Comparison of ENCODE assay signal across 8 cellular contexts in the genomic region with DNA sequence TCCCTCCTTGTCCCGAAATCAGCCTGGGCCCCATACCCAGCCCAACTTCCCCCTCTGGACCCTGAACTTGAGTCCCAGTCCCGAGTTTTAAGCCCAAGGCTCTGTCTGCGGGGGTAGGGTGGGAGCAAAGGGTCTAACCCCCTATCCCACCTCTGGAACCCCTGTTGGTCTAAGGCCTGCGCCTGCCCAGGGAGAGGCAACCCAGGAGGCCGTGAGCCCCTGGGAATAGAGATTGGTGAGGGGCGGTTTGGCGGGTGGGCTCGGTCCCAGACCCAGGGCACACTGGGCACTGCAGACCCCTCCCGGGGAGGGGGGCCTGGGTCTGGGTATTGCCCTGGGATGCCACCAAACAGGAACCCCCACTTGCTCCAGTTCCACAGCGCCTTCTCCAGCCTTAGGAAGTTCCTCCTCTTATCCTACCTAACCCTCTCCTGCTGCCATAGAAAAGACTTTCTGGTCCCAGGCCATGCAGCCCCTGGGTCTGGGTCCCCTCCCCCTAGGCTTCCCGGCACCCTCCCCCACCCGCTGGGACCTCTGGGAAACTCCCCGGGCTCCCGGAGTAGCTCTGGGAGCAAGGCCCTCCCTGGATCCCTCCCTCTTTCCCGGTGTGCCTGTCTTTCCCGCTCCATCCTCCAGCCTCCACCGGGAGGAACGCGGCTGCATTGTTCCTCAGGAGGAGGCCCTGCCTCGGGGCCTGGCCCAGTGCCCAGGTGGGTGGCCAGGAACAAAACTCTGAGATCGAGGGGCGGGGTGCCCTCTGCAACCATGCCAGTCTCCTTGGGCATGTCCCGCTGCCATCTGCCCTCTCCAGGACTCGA. TPM values are rescaled to one million over a fixed set of nuclear protein-coding genes. Genes with fewer than 3 reads are reported as not detected.
DNase-seq lines count a peak whose midpoint lies in the region; ATAC-seq, FAIRE-seq and TF ChIP-seq lines count a peak whose summit lies in the region.

No MANE protein-coding gene starts in this region.

- 43% methylated on average over 19 of the region's 24 CpGs for WGBS in K562 (ENCODE audit: insufficient coverage, low coverage, missing lambda C conversion rate)

- TF ChIP-seq RAD21 in K562 (CRISPR knock-in tag; conservative IDR thresholded peaks at IDR 0.05 in 1 of 2, IDR thresholded peaks at IDR 0.05 in 1 of 2), result no peak

- TF ChIP-seq EP300 in K562 (IDR thresholded peaks at IDR 0.05; ENCODE audit: low read length), result no peak

- peak overlapping the region; percentile 91 to 98 for H3K9ac ChIP-seq in K562 (ENCODE audit: insufficient read depth in 1 of 2, low read depth in 2 of 2, low read length in 2 of 2)

- POLR2A ChIA-PET in Caco-2 (lab: Charles Lee) (interaction anchor here (0.5 to 0.7 kb wide), 3 partner anchors 19 to 393 kb away, joined by 3 to 7 read pairs (median 3); partner anchors contain the start of gene ZSWIM4), K562 (lab: Yijun Ruan, JAX) (no interaction called here)

- H4K20me1 ChIP-seq in K562 (replicated peaks; ENCODE audit: control insufficient read depth, insufficient read depth, low read length), result 0 out of 2 replicates have a peak, but pooled peaks cover 3% of the 10 kb centered on the region

- ATAC-seq in K562 (no peak), GM19467 (IDR thresholded peaks at IDR 0.05; ENCODE audit: unreplicated experiment) (no peak), GM21526 (IDR thresholded peaks at IDR 0.05; ENCODE audit: low FRiP score, unreplicated experiment) (no peak)
- no peak for ATAC-seq in stimulated activated naive CD8-positive, alpha-beta T cell treated with anti-CD3 and anti-CD28 coated beads, Interleukin-15, amount 100 ng/mL, for 72 hours

- no peaks in the 10 kb centered on the region for H3K9me3 Mint-ChIP-seq in Caco-2 (ENCODE audit: unreplicated experiment)
- no peaks in the 10 kb centered on the region for H3K9me3 Mint-ChIP-seq in stimulated activated naive CD8-positive, alpha-beta T cell treated with anti-CD3 and anti-CD28 coated beads, Interleukin-15, amount 100 ng/mL, for 72 hours

- H3K36me3 ChIP-seq in Caco-2 (ENCODE audit: control insufficient read depth, insufficient read depth, low read length), result no peaks in the 10 kb centered on the region
- no peaks in the 10 kb centered on the region; the same call in 2 of the 3 replicates for H3K36me3 ChIP-seq in K562 (ENCODE audit: control insufficient read depth, insufficient read depth, low read length)

- in situ Hi-C loops in K562 (cut with MboI), result loop anchor here (10.0 kb wide), 1 partner anchor 569 kb away; no protein-coding TSS in a partner anchor

- H3K27me3 Mint-ChIP-seq in Caco-2 (ENCODE audit: insufficient read depth, unreplicated experiment), result no peaks in the 10 kb centered on the region
- no peaks in the 10 kb centered on the region for H3K27me3 Mint-ChIP-seq in stimulated activated naive CD8-positive, alpha-beta T cell treated with anti-CD3 and anti-CD28 coated beads, Interleukin-15, amount 100 ng/mL, for 72 hours

- no peak for TF ChIP-seq POLR2A in K562 (conservative IDR thresholded peaks at IDR 0.05)

- peaks cover 47% of the 10 kb centered on the region for H3K79me2 ChIP-seq in K562 (ENCODE audit: control insufficient read depth, insufficient read depth, low read length)

- TSS peak; percentile 65 for BruUV-seq in Caco-2 (replicated peaks; lab: Mats Ljungman, UMichigan)
- no TSS peak for BruUV-seq in K562 (replicated peaks; lab: Mats Ljungman, UMichigan)

- H3K27ac ChIP-seq in K562 (ENCODE audit: extremely low read depth, low read depth, low read length), result peak overlapping the region; percentile 97

- no peak for FAIRE-seq in K562 (lab: Jason Lieb, UNC)

- peaks cover 49% of the 10 kb centered on the region for H3K4me1 ChIP-seq in Caco-2
- H3K4me1 ChIP-seq in K562 (replicated peaks in 1 of 2; ENCODE audit: control insufficient read depth in 2 of 2, insufficient read depth in 2 of 2, low read length in 2 of 2), result peaks cover 48 to 93% of the 10 kb centered on the region in 2 experiments

- H3K27me3 ChIP-seq in Caco-2 (replicated peaks; ENCODE audit: control insufficient read depth, insufficient read depth, low read length) (no peaks in the 10 kb centered on the region), K562 (ENCODE audit: control insufficient read depth in 2 of 2, insufficient read depth in 2 of 2, low read length in 2 of 2) (no peaks in the 10 kb centered on the region)

- H3K36me3 Mint-ChIP-seq in Caco-2 (ENCODE audit: insufficient read depth, unreplicated experiment), result peaks cover 50% of the 10 kb centered on the region

- peak overlapping the region; percentile 93 for H3K27ac Mint-ChIP-seq in Caco-2 (ENCODE audit: unreplicated experiment)
- H3K27ac Mint-ChIP-seq in stimulated activated naive CD8-positive, alpha-beta T cell treated with anti-CD3 and anti-CD28 coated beads, Interleukin-15, amount 100 ng/mL, for 72 hours, result peak overlapping the region; percentile 90 to 98

- H3K4me3 Mint-ChIP-seq in Caco-2 (ENCODE audit: unreplicated experiment), result peak overlapping the region; percentile 86
- H3K4me3 Mint-ChIP-seq in stimulated activated naive CD8-positive, alpha-beta T cell treated with anti-CD3 and anti-CD28 coated beads, Interleukin-15, amount 100 ng/mL, for 72 hours, result peak overlapping the region; percentile 95 to 97

- peaks cover 29% of the 10 kb centered on the region for H3K4me1 Mint-ChIP-seq in Caco-2 (ENCODE audit: low read depth, unreplicated experiment)
- H3K4me1 Mint-ChIP-seq in stimulated activated naive CD8-positive, alpha-beta T cell treated with anti-CD3 and anti-CD28 coated beads, Interleukin-15, amount 100 ng/mL, for 72 hours, result peaks cover 68% of the 10 kb centered on the region

- peak overlapping the region; percentile 94 for H2AFZ ChIP-seq in K562 (ENCODE audit: low read depth, low read length)

- CTCF ChIA-PET in Caco-2 (lab: Charles Lee) (interaction anchor here (0.6 kb wide), 1 partner anchor 46 kb away, joined by 5 read pairs; no protein-coding TSS in a partner anchor), K562 (lab: Yijun Ruan, JAX; ENCODE audit: low intra/inter-chr PET ratio) (no interaction called here)

- peak overlapping the region; percentile 81 for H3K4me3 ChIP-seq in Caco-2 (ENCODE audit: low read depth, low read length)
- H3K4me3 ChIP-seq in K562, result peak overlapping the region; percentile 72

- H3K9me1 ChIP-seq in K562 (ENCODE audit: control insufficient read depth, insufficient read depth, low read length), result no peaks in the 10 kb centered on the region

- H3K9me3 ChIP-seq in Caco-2 (no peaks in the 10 kb centered on the region), K562 (replicated peaks; ENCODE audit: control insufficient read depth, insufficient read depth, low read depth, low read length) (no peaks in the 10 kb centered on the region)

- peak overlapping the region; percentile 77 for H3K4me2 ChIP-seq in K562 (ENCODE audit: insufficient read depth, low read length)

- intact Hi-C loops in Caco-2 (cut with micrococcal nuclease; ENCODE audit: unreplicated experiment), result loop anchor here (10.0 kb wide), 1 partner anchor 49 kb away; the partner anchor contains the start of gene ZSWIM4
- intact Hi-C loops in K562 (cut with micrococcal nuclease), result no loop called here

- TF ChIP-seq CTCF in Caco-2 (IDR thresholded peaks at IDR 0.05; ENCODE audit: insufficient read depth in 1 of 2, low read depth in 1 of 2, low read length in 1 of 2, severe bottlenecking in 1 of 2, unreplicated experiment in 1 of 2) (no peak), K562 (IDR thresholded peaks at IDR 0.05 in 2 of 3, conservative IDR thresholded peaks at IDR 0.05 in 1 of 3; ENCODE audit: insufficient read depth in 2 of 3, low read depth in 1 of 3, low read length in 3 of 3) (no peak)

- DNase-seq in Caco-2 (peak in 1 of 2 experiments; percentile 66), LoVo (ENCODE audit: low spot score) (peak; percentile 64), K562 (ENCODE audit: extremely low read depth in 1 of 4, low spot score in 3 of 4) (no peak), islet precursor cell (peak; percentile 95)
- no peak for DNase-seq in stimulated activated naive CD8-positive, alpha-beta T cell treated with anti-CD3 and anti-CD28 coated beads, Interleukin-15, amount 100 ng/mL, for 72 hours
- no peak for DNase-seq in activated CD8-positive, alpha-beta memory T cell treated with anti-CD3 and anti-CD28 coated beads, Interleukin-2, amount 50 U/mL, for 4 hours

RNA-seq across cellular contexts. Expression of gene NANOS3, which starts 33.6 kb away (rescaled TPM):
- total RNA-seq in Caco-2 (2022), result not detected in 2 replicates
- not detected in 2 replicates for total RNA-seq in K562 (2011; cell fraction: chromatin; rRNA removed; ENCODE audit: low replicate concordance)
- total RNA-seq in K562 (2011; cell fraction: nucleolus; rRNA removed), result not detected in 2 replicates
- total RNA-seq in K562 (2011; cell fraction: nucleoplasm; rRNA removed), result not detected in 2 replicates
- total RNA-seq in K562 (2014; rRNA removed), result not detected in 2 replicates
- not detected in 2 replicates for total RNA-seq in K562 (2014; rRNA removed; fragmentation: Illumina TruSeq; extraction: Trizol)
- total RNA-seq in K562 (2015; rRNA removed; fragmentation: Illumina TruSeq; extraction: Trizol), result not detected in 2 replicates
- not detected in 2 replicates for total RNA-seq in K562 (2021)
- polyA plus RNA-seq in K562 (2011; rRNA removed), result not detected in 2 replicates
- not detected in 2 replicates for polyA plus RNA-seq in K562 (2011; cell fraction: cytosol; rRNA removed)
- polyA plus RNA-seq in K562 (2011; cell fraction: nucleus; rRNA removed), result not detected in 2 replicates
- polyA plus RNA-seq in K562 (2012), result not detected in 2 replicates
- polyA plus RNA-seq in K562 (2014; fragmentation: Illumina TruSeq; extraction: Trizol), result not detected in 2 replicates
- polyA plus RNA-seq in K562 (2014; fragmentation: Nextera tagmentation; extraction: Ambion mirVana), result not detected
- polyA plus RNA-seq in K562 (2014; rRNA removed), result not detected in 2 replicates
- polyA minus RNA-seq in K562 (2011; rRNA and poly(A)+ RNA removed), result not detected in 2 replicates
- polyA minus RNA-seq in K562 (2011; cell fraction: cytosol; rRNA and poly(A)+ RNA removed), result not detected in 2 replicates
- polyA minus RNA-seq in K562 (2011; cell fraction: nucleus; rRNA and poly(A)+ RNA removed), result not detected in 2 replicates

RNA-seq across cellular contexts. Expression of gene ZSWIM4, which starts 48.1 kb away (rescaled TPM):
- total RNA-seq in Caco-2 (2022) (4.0 and 5.7 TPM in 2 replicates), K562 (2014; rRNA removed) (1.0 and 1.3 TPM in 2 replicates), K562 (2014; rRNA removed; fragmentation: Illumina TruSeq; extraction: Trizol) (0.22 and 0.25 TPM in 2 replicates), K562 (2015; rRNA removed; fragmentation: Illumina TruSeq; extraction: Trizol) (0.25 and 0.57 TPM in 2 replicates), K562 (2021) (3.5 and 3.7 TPM in 2 replicates)
- total RNA-seq in K562 (2011; cell fraction: chromatin; rRNA removed; ENCODE audit: low replicate concordance), result 1.5 and 4.2 TPM in 2 replicates
- 3.5 and 3.7 TPM in 2 replicates for total RNA-seq in K562 (2011; cell fraction: nucleolus; rRNA removed)
- 1.9 and 2.8 TPM in 2 replicates for total RNA-seq in K562 (2011; cell fraction: nucleoplasm; rRNA removed)
- polyA plus RNA-seq in K562 (2011; rRNA removed) (0.67 and 1.0 TPM in 2 replicates), K562 (2014; fragmentation: Illumina TruSeq; extraction: Trizol) (0.79 and 1.7 TPM in 2 replicates), K562 (2014; fragmentation: Nextera tagmentation; extraction: Ambion mirVana) (not detected), K562 (2014; rRNA removed) (1.1 and 2.1 TPM in 2 replicates)
- polyA plus RNA-seq in K562 (2011; cell fraction: cytosol; rRNA removed), result 0.81 and 2.0 TPM in 2 replicates
- polyA plus RNA-seq in K562 (2011; cell fraction: nucleus; rRNA removed), result 1.5 and 4.5 TPM in 2 replicates
- 1.3 and 3.5 TPM in 2 replicates for polyA plus RNA-seq in K562 (2012)
- polyA minus RNA-seq in K562 (2011; rRNA and poly(A)+ RNA removed), result 0.54 and 0.98 TPM in 2 replicates
- polyA minus RNA-seq in K562 (2011; cell fraction: cytosol; rRNA and poly(A)+ RNA removed), result 3.0 and 5.0 TPM in 2 replicates
- polyA minus RNA-seq in K562 (2011; cell fraction: nucleus; rRNA and poly(A)+ RNA removed), result 1.5 and 1.7 TPM in 2 replicates

Comparison
In these comparisons a context has a peak if more than half of its experiments do, and no peak if none do; other contexts are left out.
1. DNase-seq: peak in LoVo (single experiment) and islet precursor cell (single experiment); none in K562 (0 of 4), stimulated activated naive CD8-positive, alpha-beta T cell treated with anti-CD3 and anti-CD28 coated beads, Interleukin-15, amount 100 ng/mL, for 72 hours (0 of 2) and activated CD8-positive, alpha-beta memory T cell treated with anti-CD3 and anti-CD28 coated beads, Interleukin-2, amount 50 U/mL, for 4 hours (single experiment).